ENCODE assay signal across 23 cellular contexts in genomic region chr20:15005300-15005986, GRCh38.
DNase-seq lines count a peak whose midpoint lies in the region; ATAC-seq, FAIRE-seq and TF ChIP-seq lines count a peak whose summit lies in the region.
"Had no signal": no experiment of that assay in that cellular context is flagged by ENCODE, and none has a peak within 500 bp of the region (broad histone marks: within the 10 kb centered on the region; RNA-seq: fewer than 3 reads in every experiment).

No MANE protein-coding gene starts in this region.

- ATAC-seq in A549 (no peak), GM18498 (IDR thresholded peaks at IDR 0.05; ENCODE audit: unreplicated experiment) (no peak), HG02610 (IDR thresholded peaks at IDR 0.05; ENCODE audit: unreplicated experiment) (no peak)

- DNase-seq in A549 (ENCODE audit: low read depth in 1 of 2, low spot score in 1 of 2) (no peak), adipocyte (ENCODE audit: low read depth) (peak; percentile 50), fibroblast of pulmonary artery (ENCODE audit: low read depth) (peak; percentile 40), superior temporal gyrus (ENCODE audit: extremely low spot score) (no peak), iPS-NIHi11 (ENCODE audit: low spot score) (no peak)
- DNase-seq: activated B cell treated with CpG ODN at 0.5 μM for 24 hours; activated CD4-positive, alpha-beta T cell treated with anti-CD3 and anti-CD28 coated beads, Interleukin-2, amount 50 U/mL, for 4 hours; activated CD8-positive, alpha-beta memory T cell treated with anti-CD3 and anti-CD28 coated beads, Interleukin-2, amount 50 U/mL, for 4 hours; H7; NCI-H1436; NCI-H524 treated with DMSO at 0.1 percent for 48 hours; occipital lobe; retina; stimulated activated CD8-positive, alpha-beta memory T cell treated with anti-CD3 and anti-CD28 coated beads, Interleukin-4, amount 100 ng/mL, for 48 hours had no signal

- H3K9me3 ChIP-seq in A549 (no peaks in the 10 kb centered on the region), adipocyte (ENCODE audit: control insufficient read depth, low read length) (no peaks in the 10 kb centered on the region)
- H3K9me3 ChIP-seq: breast epithelium had no signal

- TF ChIP-seq CTCF in A549 (IDR thresholded peaks at IDR 0.05) (no peak), fibroblast of pulmonary artery (IDR thresholded peaks at IDR 0.05; ENCODE audit: low read length, missing control alignments) (no peak), nephron (IDR thresholded peaks at IDR 0.05; ENCODE audit: unreplicated experiment in 3 of 3) (no peak)

- CTCF ChIA-PET in A549 (lab: Yijun Ruan, JAX) = no interaction called here

- peaks cover 3% of the 10 kb centered on the region for H3K9me3 Mint-ChIP-seq in nephron
- H3K9me3 Mint-ChIP-seq: activated B cell treated with CpG ODN at 0.5 μM for 24 hours; dendritic cell treated with granulocyte-macrophage colony-stimulating factor and Interleukin-4, amounts not matched to agents 40 ng/mL and 50 ng/mL, for 4 days had no signal

- 58% methylated on average over 4 of the region's 4 CpGs for WGBS in A549 (ENCODE audit: missing lambda C conversion rate)

- no peaks in the 10 kb centered on the region for H3K27me3 ChIP-seq in adipocyte (replicated peaks; ENCODE audit: control insufficient read depth, insufficient read depth, low read length)
- H3K27me3 ChIP-seq: breast epithelium had no signal

- H3K27ac ChIP-seq in A549 = no peak overlapping the region
- H3K27ac ChIP-seq: breast epithelium, C4-2B had no signal

- TF ChIP-seq POLR2A in A549 (IDR thresholded peaks at IDR 0.05; ENCODE audit: low read length) = no peak

- no peak for TF ChIP-seq EP300 in A549 (IDR thresholded peaks at IDR 0.05)

- H3K36me3 ChIP-seq in adipocyte (ENCODE audit: control insufficient read depth, insufficient read depth, low read length, severe bottlenecking) = no peaks in the 10 kb centered on the region
- H3K36me3 ChIP-seq: breast epithelium had no signal

- H3K4me1 Mint-ChIP-seq in nephron = peaks cover 24% of the 10 kb centered on the region
- H3K4me1 Mint-ChIP-seq: activated B cell treated with CpG ODN at 0.5 μM for 24 hours had no signal

- peak overlapping the region; percentile 14 to 62 (median 48) for H3K27ac Mint-ChIP-seq in nephron
- H3K27ac Mint-ChIP-seq: activated B cell treated with CpG ODN at 0.5 μM for 24 hours; activated naive CD8-positive, alpha-beta T cell; activated T-helper 2 cell treated with anti-CD3 and anti-CD28 coated beads, Interferon-gamma antibody, Interleukin-2, Interleukin-4, amounts not matched to agents 10 μg/mL and 5 μg/mL and 100 μg/mL, durations not matched to agents 14 hours and 24 hours and 36 hours; dendritic cell treated with granulocyte-macrophage colony-stimulating factor and Interleukin-4, amounts not matched to agents 40 ng/mL and 50 ng/mL, for 4 days had no signal

- peak; percentile 70 for FAIRE-seq in A549 (lab: Jason Lieb, UNC)
- FAIRE-seq: D721Med had no signal

- H3K4me2 ChIP-seq in A549 = no peak overlapping the region

- TF ChIP-seq RAD21 in A549 (conservative IDR thresholded peaks at IDR 0.05 in 1 of 2, IDR thresholded peaks at IDR 0.05 in 1 of 2) = no peak

- no peaks in the 10 kb centered on the region for H3K4me1 ChIP-seq in A549
- peaks cover 16% of the 10 kb centered on the region for H3K4me1 ChIP-seq in adipocyte (ENCODE audit: control insufficient read depth, insufficient read depth, low read length)
- H3K4me1 ChIP-seq: breast epithelium had no signal

- POLR2A ChIA-PET in A549 (lab: Yijun Ruan, JAX) = no interaction called here

- no peak overlapping the region for H3K9ac ChIP-seq in adipocyte (ENCODE audit: low read length)

- H3K4me3 Mint-ChIP-seq in nephron = no peak overlapping the region
- H3K4me3 Mint-ChIP-seq: activated B cell treated with CpG ODN at 0.5 μM for 24 hours; activated naive CD8-positive, alpha-beta T cell; dendritic cell treated with granulocyte-macrophage colony-stimulating factor and Interleukin-4, amounts not matched to agents 40 ng/mL and 50 ng/mL, for 4 days had no signal

- H3K4me3 ChIP-seq in A549 = no peak overlapping the region
- H3K4me3 ChIP-seq in adipocyte (ENCODE audit: low read length) = no peak overlapping the region
- no peak overlapping the region for H3K4me3 ChIP-seq in fibroblast of pulmonary artery (replicated peaks; ENCODE audit: low read depth, low read length)
- H3K4me3 ChIP-seq: breast epithelium had no signal

- H3K36me3 Mint-ChIP-seq in nephron (ENCODE audit: low read depth) = no peaks in the 10 kb centered on the region
- H3K36me3 Mint-ChIP-seq: activated naive CD8-positive, alpha-beta T cell had no signal

- H3K27me3 Mint-ChIP-seq in nephron (ENCODE audit: low read depth) = no peaks in the 10 kb centered on the region
- H3K27me3 Mint-ChIP-seq: activated naive CD8-positive, alpha-beta T cell; dendritic cell treated with granulocyte-macrophage colony-stimulating factor and Interleukin-4, amounts not matched to agents 40 ng/mL and 50 ng/mL, for 4 days had no signal

TF ChIP-seq in A549, 52 proteins besides CTCF, POLR2A, EP300 and RAD21:
- TF ChIP-seq, protein P1, sequence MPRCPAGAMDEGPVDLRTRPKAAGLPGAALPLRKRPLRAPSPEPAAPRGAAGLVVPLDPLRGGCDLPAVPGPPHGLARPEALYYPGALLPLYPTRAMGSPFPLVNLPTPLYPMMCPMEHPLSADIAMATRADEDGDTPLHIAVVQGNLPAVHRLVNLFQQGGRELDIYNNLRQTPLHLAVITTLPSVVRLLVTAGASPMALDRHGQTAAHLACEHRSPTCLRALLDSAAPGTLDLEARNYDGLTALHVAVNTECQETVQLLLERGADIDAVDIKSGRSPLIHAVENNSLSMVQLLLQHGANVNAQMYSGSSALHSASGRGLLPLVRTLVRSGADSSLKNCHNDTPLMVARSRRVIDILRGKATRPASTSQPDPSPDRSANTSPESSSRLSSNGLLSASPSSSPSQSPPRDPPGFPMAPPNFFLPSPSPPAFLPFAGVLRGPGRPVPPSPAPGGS (IDR thresholded peaks at IDR 0.05) = no peak
- TF ChIP-seq SMC3 (IDR thresholded peaks at IDR 0.05) (no peak), TP53 (CRISPR knock-in tag; IDR thresholded peaks at IDR 0.05) (no peak), USF2 (IDR thresholded peaks at IDR 0.05) (no peak), HDAC2 (IDR thresholded peaks at IDR 0.05) (no peak), FOXS1 (CRISPR knock-in tag; IDR thresholded peaks at IDR 0.05) (no peak), MYC (IDR thresholded peaks at IDR 0.05; ENCODE audit: borderline replicate concordance, low read length) (no peak), ESRRA (IDR thresholded peaks at IDR 0.05; ENCODE audit: borderline replicate concordance, low read length) (no peak)
TF ChIP-seq in A549: peak in this region for 0.

Comparison
In these comparisons a context has a peak if more than half of its experiments do, and no peak if none do; other contexts are left out.
1. DNase-seq: peak in adipocyte (single experiment) and fibroblast of pulmonary artery (single experiment); none in A549 (0 of 2), superior temporal gyrus (single experiment) and iPS-NIHi11 (single experiment).